ENCODE assay signal across 7 cellular contexts in the genomic region with DNA sequence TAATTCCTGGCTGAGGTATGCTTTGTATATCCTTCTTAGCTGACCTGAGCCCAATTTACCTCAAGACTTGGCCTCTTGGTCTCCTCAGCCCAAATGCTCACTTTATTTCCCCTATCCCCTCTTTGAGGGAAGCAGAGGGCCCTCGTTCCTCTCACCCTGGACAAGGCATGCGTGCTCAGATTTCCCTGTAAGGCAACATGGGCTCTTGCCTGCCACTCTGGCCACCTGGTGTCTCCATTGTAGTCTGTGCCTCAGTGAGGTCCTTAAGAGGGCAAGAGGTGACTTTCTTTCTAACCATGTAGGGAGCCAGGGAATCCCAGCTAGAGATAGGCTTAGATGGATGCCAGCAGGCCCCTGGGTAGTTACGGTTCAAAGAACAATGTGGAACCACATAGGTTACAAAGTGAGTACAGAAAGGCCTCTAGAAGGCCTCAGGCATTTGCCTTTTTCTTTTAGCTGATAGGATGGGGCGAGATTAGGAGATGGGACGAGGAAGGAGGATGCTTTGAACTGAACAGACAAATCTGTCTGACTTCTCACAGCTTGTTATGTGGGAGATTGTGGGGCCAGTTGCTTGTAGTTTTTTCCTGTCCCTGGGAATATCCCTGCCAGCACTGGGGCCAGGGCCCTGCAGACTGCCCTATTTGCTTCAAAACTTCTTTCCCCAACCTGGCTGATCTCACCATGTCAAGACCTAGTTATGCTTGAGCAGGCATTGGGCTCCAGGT. TPM values are rescaled to one million over a fixed set of nuclear protein-coding genes. Genes with fewer than 3 reads are reported as not detected.
DNase-seq lines count a peak whose midpoint lies in the region; ATAC-seq, FAIRE-seq and TF ChIP-seq lines count a peak whose summit lies in the region.

No MANE protein-coding gene starts in this region.

- no peaks in the 10 kb centered on the region; the same call in 1 of the 2 replicates for H3K9me3 Mint-ChIP-seq in HFFc6
- no peaks in the 10 kb centered on the region for H3K9me3 Mint-ChIP-seq in activated CD4-positive, alpha-beta memory T cell treated with anti-CD3 and anti-CD28 coated beads, Interleukin-2, amount 10 ng/mL, durations not matched to agents 7 days and 5 days
- H3K9me3 Mint-ChIP-seq in stimulated activated naive CD8-positive, alpha-beta T cell treated with anti-CD3 and anti-CD28 coated beads, Interleukin-15, amount 100 ng/mL, for 72 hours = no peaks in the 10 kb centered on the region

- CTCF ChIA-PET in activated CD4-positive, alpha-beta memory T cell treated with anti-CD3 and anti-CD28 coated beads, Interleukin-2, amount 10 ng/mL, durations not matched to agents 7 days and 5 days (lab: Charles Lee) = interaction anchor here (0.9 to 2.2 kb wide), 7 partner anchors 15 to 251 kb away, joined by 3 to 13 read pairs (median 4); no protein-coding TSS in a partner anchor

- H3K36me3 Mint-ChIP-seq in HFFc6 (ENCODE audit: low read depth) = peaks cover 7% of the 10 kb centered on the region
- H3K36me3 Mint-ChIP-seq in activated CD4-positive, alpha-beta memory T cell treated with anti-CD3 and anti-CD28 coated beads, Interleukin-2, amount 10 ng/mL, durations not matched to agents 7 days and 5 days (ENCODE audit: low read depth) = peaks cover 5% of the 10 kb centered on the region

- FAIRE-seq in RCC 7860 (lab: Jason Lieb, UNC) = no peak

- H3K4me3 ChIP-seq in iPS-18a (ENCODE audit: low read length) = peak overlapping the region; percentile 93

- DNase-seq in HFFc6 (no peak), mucosa of gallbladder (ENCODE audit: low spot score) (no peak), RCC 7860 (ENCODE audit: low spot score) (no peak)
- DNase-seq in activated CD4-positive, alpha-beta memory T cell treated with anti-CD3 and anti-CD28 coated beads, Interleukin-2, amount 10 ng/mL, durations not matched to agents 7 days and 5 days = no peak
- DNase-seq in stimulated activated naive CD8-positive, alpha-beta T cell treated with anti-CD3 and anti-CD28 coated beads, Interleukin-15, amount 100 ng/mL, for 72 hours = peak in 1 of 2 donors; percentile 15

- H3K9ac ChIP-seq in iPS-18a (ENCODE audit: low read length) = peak overlapping the region; percentile 90

- H3K27me3 Mint-ChIP-seq in HFFc6 (ENCODE audit: insufficient read depth) = peaks cover 4% of the 10 kb centered on the region
- H3K27me3 Mint-ChIP-seq in activated CD4-positive, alpha-beta memory T cell treated with anti-CD3 and anti-CD28 coated beads, Interleukin-2, amount 10 ng/mL, durations not matched to agents 7 days and 5 days = no peaks in the 10 kb centered on the region
- no peaks in the 10 kb centered on the region for H3K27me3 Mint-ChIP-seq in stimulated activated naive CD8-positive, alpha-beta T cell treated with anti-CD3 and anti-CD28 coated beads, Interleukin-15, amount 100 ng/mL, for 72 hours

- no peaks in the 10 kb centered on the region for H3K36me3 ChIP-seq in iPS-18a (ENCODE audit: control insufficient read depth, low read depth, low read length)

- POLR2A ChIA-PET in activated CD4-positive, alpha-beta memory T cell treated with anti-CD3 and anti-CD28 coated beads, Interleukin-2, amount 10 ng/mL, durations not matched to agents 7 days and 5 days (lab: Charles Lee) = interaction anchor here (0.9 to 4.0 kb wide), 7 partner anchors 9 to 307 kb away, joined by 3 to 24 read pairs (median 6); a partner anchor contains a TSS

- H3K4me1 Mint-ChIP-seq in HFFc6 (ENCODE audit: low read depth) = peaks cover 27% of the 10 kb centered on the region
- peaks cover 39% of the 10 kb centered on the region for H3K4me1 Mint-ChIP-seq in activated CD4-positive, alpha-beta memory T cell treated with anti-CD3 and anti-CD28 coated beads, Interleukin-2, amount 10 ng/mL, durations not matched to agents 7 days and 5 days
- peaks cover 51% of the 10 kb centered on the region for H3K4me1 Mint-ChIP-seq in stimulated activated naive CD8-positive, alpha-beta T cell treated with anti-CD3 and anti-CD28 coated beads, Interleukin-15, amount 100 ng/mL, for 72 hours

- peaks cover 11% of the 10 kb centered on the region for H3K4me1 ChIP-seq in iPS-18a (ENCODE audit: control insufficient read depth, low read depth, low read length)

- peak overlapping the region; percentile 91 for H3K4me3 Mint-ChIP-seq in HFFc6
- H3K4me3 Mint-ChIP-seq in activated CD4-positive, alpha-beta memory T cell treated with anti-CD3 and anti-CD28 coated beads, Interleukin-2, amount 10 ng/mL, durations not matched to agents 7 days and 5 days = peak overlapping the region; percentile 82
- peak overlapping the region; percentile 94 to 98 for H3K4me3 Mint-ChIP-seq in stimulated activated naive CD8-positive, alpha-beta T cell treated with anti-CD3 and anti-CD28 coated beads, Interleukin-15, amount 100 ng/mL, for 72 hours

- no peak for ATAC-seq in stimulated activated naive CD8-positive, alpha-beta T cell treated with anti-CD3 and anti-CD28 coated beads, Interleukin-15, amount 100 ng/mL, for 72 hours
- ATAC-seq in GM18873 (IDR thresholded peaks at IDR 0.05; ENCODE audit: low FRiP score, unreplicated experiment) = no peak

- no peaks in the 10 kb centered on the region for H3K27me3 ChIP-seq in iPS-18a (ENCODE audit: control insufficient read depth, insufficient read depth, low read length)

- peak overlapping the region; percentile 82 for H3K27ac ChIP-seq in iPS-18a (ENCODE audit: low read length)

- no peaks in the 10 kb centered on the region for H3K9me3 ChIP-seq in iPS-18a (ENCODE audit: control insufficient read depth, low read depth, low read length)

- TF ChIP-seq CTCF in HFFc6 (IDR thresholded peaks at IDR 0.05) = no peak

- peak overlapping the region; percentile 97 for H3K27ac Mint-ChIP-seq in HFFc6
- H3K27ac Mint-ChIP-seq in activated CD4-positive, alpha-beta memory T cell treated with anti-CD3 and anti-CD28 coated beads, Interleukin-2, amount 10 ng/mL, durations not matched to agents 7 days and 5 days = peak overlapping the region; percentile 76
- peak overlapping the region; percentile 99 for H3K27ac Mint-ChIP-seq in stimulated activated naive CD8-positive, alpha-beta T cell treated with anti-CD3 and anti-CD28 coated beads, Interleukin-15, amount 100 ng/mL, for 72 hours

RNA-seq across cellular contexts. Expression of a gene that starts 1.1 kb away (rescaled TPM):
- total RNA-seq in HFFc6 (2021; fragmentation: NEBNext Ultra II Directional; extraction: Animal tissue kit (Norgen Biotek cat#: 25700)) = 10 to 100 TPM; 27.8 to 35.0 (median 31.0) TPM
- 10 to 100 TPM; 35.8 to 41.6 TPM for total RNA-seq in activated CD4-positive, alpha-beta memory T cell treated with anti-CD3 and anti-CD28 coated beads, Interleukin-2, amount 10 ng/mL, durations not matched to agents 7 days and 5 days
- 35.7 TPM for total RNA-seq in mucosa of gallbladder

RNA-seq across cellular contexts. Expression of a gene that starts 9.7 kb away (rescaled TPM):
- 10 to 100 TPM in 4 of 6 experiments, 1 to 10 TPM in 2; 7.4 to 14.6 (median 11.7) TPM for total RNA-seq in HFFc6 (2021; fragmentation: NEBNext Ultra II Directional; extraction: Animal tissue kit (Norgen Biotek cat#: 25700))
- total RNA-seq in activated CD4-positive, alpha-beta memory T cell treated with anti-CD3 and anti-CD28 coated beads, Interleukin-2, amount 10 ng/mL, durations not matched to agents 7 days and 5 days = 1 to 10 TPM; 5.8 to 9.3 TPM
- total RNA-seq in mucosa of gallbladder = 8.7 TPM
